In the genomic region with DNA sequence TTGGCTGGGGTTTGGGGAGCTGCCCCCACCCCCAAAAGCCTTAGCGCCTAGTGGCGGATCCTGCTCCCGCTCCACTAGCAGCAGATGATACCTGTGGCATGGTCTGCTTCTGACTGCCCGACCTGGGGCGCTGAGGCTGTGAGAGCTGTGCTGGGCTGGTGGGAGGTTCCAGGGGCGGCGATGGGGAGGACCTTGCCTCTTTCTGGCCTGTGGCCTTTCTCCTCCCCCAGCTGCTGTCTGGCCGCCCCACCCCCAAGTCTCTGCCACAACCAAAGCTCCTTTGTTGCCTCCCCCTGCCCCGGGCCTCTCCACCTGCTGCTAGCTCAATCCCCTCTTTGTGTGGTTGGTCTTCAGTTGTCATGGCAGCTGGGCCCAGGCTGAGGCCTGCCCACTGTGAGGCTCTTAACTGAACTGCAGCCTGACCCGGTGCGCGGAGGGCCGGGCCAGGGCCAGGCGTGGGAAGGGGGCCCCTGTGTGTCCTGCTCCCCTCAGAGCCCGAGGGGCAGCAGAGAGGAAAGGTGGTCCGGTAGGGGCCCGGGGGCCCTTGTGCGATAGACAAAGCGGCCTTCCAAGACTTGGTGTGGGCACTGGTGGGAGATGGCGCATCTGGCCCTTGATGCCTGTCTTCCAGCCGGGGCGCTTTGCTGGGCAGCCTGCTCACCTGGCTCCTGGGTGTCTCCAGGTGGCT, we compare ENCODE assay signal across 9 cellular contexts. TPM values are rescaled to one million over a fixed set of nuclear protein-coding genes. Genes with fewer than 3 reads are reported as not detected.
DNase-seq lines count a peak whose midpoint lies in the region; ATAC-seq and TF ChIP-seq lines count a peak whose summit lies in the region.
"Had no signal": no experiment of that assay in that cellular context is flagged by ENCODE, and none has a peak within 500 bp of the region (broad histone marks: within the 10 kb centered on the region; RNA-seq: fewer than 3 reads in every experiment).

No MANE protein-coding gene starts in this region.

- no peaks in the 10 kb centered on the region for H3K27me3 Mint-ChIP-seq in activated naive CD8-positive, alpha-beta T cell treated with anti-CD3 and anti-CD28 coated beads for 36 hours
- no peaks in the 10 kb centered on the region for H3K27me3 Mint-ChIP-seq in HFFc6 (ENCODE audit: insufficient read depth)

- H3K36me3 Mint-ChIP-seq in activated naive CD8-positive, alpha-beta T cell treated with anti-CD3 and anti-CD28 coated beads for 36 hours, result no peaks in the 10 kb centered on the region
- H3K36me3 Mint-ChIP-seq in HFFc6 (ENCODE audit: low read depth), result no peaks in the 10 kb centered on the region

- H3K9me3 ChIP-seq in BE2C, result no peaks in the 10 kb centered on the region

- H3K27ac ChIP-seq in angular gyrus (ENCODE audit: low read depth, low read length), result peak overlapping the region; percentile 98

- DNase-seq in BE2C (peak; percentile 51), NCI-H1105 treated with DMSO at 0.1 percent for 48 hours (lab: John Stamatoyannopoulos, UW) (peak; percentile 69), medulla oblongata (ENCODE audit: extremely low spot score) (peak; percentile 97), HFFc6 (no peak)
- no peak for DNase-seq in activated naive CD8-positive, alpha-beta T cell treated with anti-CD3 and anti-CD28 coated beads for 36 hours
- no peak for DNase-seq in activated CD4-positive, alpha-beta T cell treated with anti-CD3 and anti-CD28 coated beads for 48 hours
- DNase-seq: CD8-positive, alpha-beta T cell had no signal

- H3K27ac Mint-ChIP-seq in activated naive CD8-positive, alpha-beta T cell treated with anti-CD3 and anti-CD28 coated beads for 36 hours, result no peak overlapping the region
- no peak overlapping the region for H3K27ac Mint-ChIP-seq in HFFc6
- H3K27ac Mint-ChIP-seq: CD8-positive, alpha-beta T cell had no signal

- H3K4me3 Mint-ChIP-seq in activated naive CD8-positive, alpha-beta T cell treated with anti-CD3 and anti-CD28 coated beads for 36 hours, result no peak overlapping the region
- H3K4me3 Mint-ChIP-seq in HFFc6, result no peak overlapping the region
- H3K4me3 Mint-ChIP-seq: CD8-positive, alpha-beta T cell had no signal

- no peaks in the 10 kb centered on the region for H3K9me3 Mint-ChIP-seq in activated naive CD8-positive, alpha-beta T cell treated with anti-CD3 and anti-CD28 coated beads for 36 hours
- no peaks in the 10 kb centered on the region for H3K9me3 Mint-ChIP-seq in HFFc6
- H3K9me3 Mint-ChIP-seq: CD8-positive, alpha-beta T cell had no signal

- H3K4me1 Mint-ChIP-seq in activated naive CD8-positive, alpha-beta T cell treated with anti-CD3 and anti-CD28 coated beads for 36 hours, result peaks cover 14% of the 10 kb centered on the region
- H3K4me1 Mint-ChIP-seq in HFFc6 (ENCODE audit: low read depth), result peaks cover 20% of the 10 kb centered on the region

- no peaks in the 10 kb centered on the region for H3K27me3 ChIP-seq in BE2C

- H3K4me3 ChIP-seq in BE2C (ENCODE audit: low read depth, low read length), result no peak overlapping the region

- ATAC-seq in GM19023 (IDR thresholded peaks at IDR 0.05; ENCODE audit: unreplicated experiment), result no peak
- ATAC-seq: CD8-positive, alpha-beta T cell had no signal

- TF ChIP-seq CTCF in BE2C (IDR thresholded peaks at IDR 0.05; ENCODE audit: low read depth, low read length) (no peak), HFFc6 (IDR thresholded peaks at IDR 0.05) (no peak)

- no peaks in the 10 kb centered on the region for H3K36me3 ChIP-seq in BE2C

- H3K4me1 ChIP-seq in BE2C, result peaks cover 9% of the 10 kb centered on the region

RNA-seq across cellular contexts. Expression of gene ZNF775, which starts 4.7 kb away (rescaled TPM):
- 18.2 TPM for polyA plus RNA-seq in BE2C (2012; ENCODE audit: insufficient read depth, insufficient read length, low read depth)
- total RNA-seq in activated naive CD8-positive, alpha-beta T cell treated with anti-CD3 and anti-CD28 coated beads for 36 hours, result 1 to 10 TPM; 3.7 to 4.0 TPM
- total RNA-seq in HFFc6 (2021; fragmentation: NEBNext Ultra II Directional; extraction: Animal tissue kit (Norgen Biotek cat#: 25700)), result 1 to 10 TPM; 2.7 to 3.8 (median 2.9) TPM

RNA-seq across cellular contexts. Expression of gene REPIN1, which starts 15.2 kb away (rescaled TPM):
- 396 TPM for polyA plus RNA-seq in BE2C (2012; ENCODE audit: insufficient read depth, insufficient read length, low read depth)
- 10 to 100 TPM; 54.7 to 55.1 TPM for total RNA-seq in activated naive CD8-positive, alpha-beta T cell treated with anti-CD3 and anti-CD28 coated beads for 36 hours
- 10 to 100 TPM; 68.8 to 78.3 (median 75.5) TPM for total RNA-seq in HFFc6 (2021; fragmentation: NEBNext Ultra II Directional; extraction: Animal tissue kit (Norgen Biotek cat#: 25700))

RNA-seq across cellular contexts. Expression of gene RARRES2, which starts 42.4 kb away (rescaled TPM):
- polyA plus RNA-seq in BE2C (2012; ENCODE audit: insufficient read depth, insufficient read length, low read depth), result not detected
- total RNA-seq in activated naive CD8-positive, alpha-beta T cell treated with anti-CD3 and anti-CD28 coated beads for 36 hours, result not detected
- under 1 TPM in 2 of 6 experiments, not detected in 4; 0.28 to 0.39 TPM for total RNA-seq in HFFc6 (2021; fragmentation: NEBNext Ultra II Directional; extraction: Animal tissue kit (Norgen Biotek cat#: 25700))
- total RNA-seq: CD8-positive, alpha-beta T cell had no signal

Comparison
In these comparisons a context has a peak if more than half of its experiments do, and no peak if none do; other contexts are left out.
1. DNase-seq: peak in BE2C (single experiment), NCI-H1105 treated with DMSO at 0.1 percent for 48 hours (single experiment) and medulla oblongata (single experiment); none in activated naive CD8-positive, alpha-beta T cell treated with anti-CD3 and anti-CD28 coated beads for 36 hours (single experiment), HFFc6 (single experiment) and activated CD4-positive, alpha-beta T cell treated with anti-CD3 and anti-CD28 coated beads for 48 hours (single experiment).